In genomic region chr4:88735554-88735953, GRCh38 we compare ENCODE assay signal across 29 cellular contexts. TPM values are rescaled to one million over a fixed set of nuclear protein-coding genes. Genes with fewer than 3 reads are reported as not detected.
DNase-seq lines count a peak whose midpoint lies in the region; ATAC-seq and TF ChIP-seq lines count a peak whose summit lies in the region.
"Had no signal": no experiment of that assay in that cellular context is flagged by ENCODE, and none has a peak within 500 bp of the region (broad histone marks: within the 10 kb centered on the region; RNA-seq: fewer than 3 reads in every experiment).

No MANE protein-coding gene starts in this region.

- H3K27ac ChIP-seq in right atrium auricular region (peak overlapping the region in 1 of 2 donors; percentile 30), aorta (ENCODE audit: low read depth in 1 of 2, low read length in 2 of 2) (no peak overlapping the region)
- no peak overlapping the region for H3K27ac ChIP-seq in naive thymus-derived CD4-positive, alpha-beta T cell (ENCODE audit: low read depth, low read length)

- H3K27me3 Mint-ChIP-seq in naive thymus-derived CD4-positive, alpha-beta T cell = no peaks in the 10 kb centered on the region
- H3K27me3 Mint-ChIP-seq: activated CD8-positive, alpha-beta T cell treated with anti-CD3 and anti-CD28 coated beads for 36 hours; central memory CD8-positive, alpha-beta T cell; progenitor cell of endocrine pancreas had no signal

- H3K27me3 ChIP-seq in right atrium auricular region (no peaks in the 10 kb centered on the region), aorta (ENCODE audit: control insufficient read depth in 1 of 2, insufficient read depth in 2 of 2, low read length in 1 of 2) (no peaks in the 10 kb centered on the region)
- no peaks in the 10 kb centered on the region for H3K27me3 ChIP-seq in naive thymus-derived CD4-positive, alpha-beta T cell (ENCODE audit: control insufficient read depth in 2 of 2, insufficient read depth in 2 of 2, low read length in 2 of 2)
- H3K27me3 ChIP-seq: transverse colon had no signal

- CTCF ChIA-PET in naive thymus-derived CD4-positive, alpha-beta T cell (lab: Charles Lee) = no interaction called here

- no peak overlapping the region for H3K4me3 ChIP-seq in right atrium auricular region
- no peak overlapping the region for H3K4me3 ChIP-seq in naive thymus-derived CD4-positive, alpha-beta T cell (ENCODE audit: low read length)
- no peak overlapping the region for H3K4me3 ChIP-seq in aorta (ENCODE audit: low read length in 2 of 2)
- H3K4me3 ChIP-seq: GM12878, transverse colon had no signal

- no peak for DNase-seq in Right ventricle myocardium inferior (ENCODE audit: missing footprints)
- DNase-seq in right atrium auricular region (ENCODE audit: low spot score) = no peak
- DNase-seq in fibroblast of peridontal ligament (ENCODE audit: extremely low read depth) = peak; percentile 38
- no peak for DNase-seq in naive thymus-derived CD4-positive, alpha-beta T cell
- DNase-seq in aorta = no peak
- DNase-seq in SW 1271 (lab: John Stamatoyannopoulos, UW) = no peak
- DNase-seq in A172 (ENCODE audit: low spot score) = no peak
- DNase-seq: 8988T; activated CD4-positive, CD25-positive, alpha-beta regulatory T cell treated with anti-CD3 and anti-CD28 coated beads, Interleukin-2, amount 50 U/mL, for 72 hours; activated CD8-positive, alpha-beta T cell treated with anti-CD3 and anti-CD28 coated beads for 36 hours; activated gamma-delta T cell treated with Interleukin-2 at 50 U/mL for 16 hours; activated T-cell treated with anti-CD3 and anti-CD28 coated beads for 4 hours; DMS79; effector CD4-positive, alpha-beta T cell; erythroblast; Kasumi-1; midbrain; NCI-H187; NCI-H345; NCI-H774; stimulated activated CD4-positive, alpha-beta T cell treated with anti-CD3 and anti-CD28 coated beads, Interleukin-2, amount 100 ng/mL, for 48 hours; stimulated activated naive CD8-positive, alpha-beta T cell treated with anti-CD3 and anti-CD28 coated beads, Interleukin-15, Interleukin-2, amounts not matched to agents 100 U/mL and 50 U/mL, for 24 hours; transverse colon had no signal

- TF ChIP-seq CTCF in right atrium auricular region (IDR thresholded peaks at IDR 0.05) = no peak

- H3K4me1 Mint-ChIP-seq in naive thymus-derived CD4-positive, alpha-beta T cell = peaks cover 9 to 42% (median 37%) of the 10 kb centered on the region in 7 donors

- H3K4me3 Mint-ChIP-seq in naive thymus-derived CD4-positive, alpha-beta T cell = no peak overlapping the region
- H3K4me3 Mint-ChIP-seq: activated CD8-positive, alpha-beta T cell treated with anti-CD3 and anti-CD28 coated beads for 36 hours; B cell; central memory CD8-positive, alpha-beta T cell; nephron had no signal

- peak overlapping the region in 5 of 9 donors; percentile 9 to 69 (median 54) for H3K27ac Mint-ChIP-seq in naive thymus-derived CD4-positive, alpha-beta T cell
- H3K27ac Mint-ChIP-seq: activated CD8-positive, alpha-beta T cell treated with anti-CD3 and anti-CD28 coated beads for 36 hours; B cell; progenitor cell of endocrine pancreas had no signal

- H3K36me3 Mint-ChIP-seq in naive thymus-derived CD4-positive, alpha-beta T cell = peaks cover 0 to 49% (median 8%) of the 10 kb centered on the region in 5 donors

- 4 to 5% methylated on average over 1 of the region's 1 CpG for WGBS in aorta, 2 donors

- ATAC-seq in Right ventricle myocardium inferior (peak; percentile 82), aorta (ENCODE audit: low FRiP score) (peak; percentile 49), GM18519 (IDR thresholded peaks at IDR 0.05; ENCODE audit: low FRiP score, unreplicated experiment) (no peak)
- ATAC-seq in naive thymus-derived CD4-positive, alpha-beta T cell = no peak
- ATAC-seq: activated CD8-positive, alpha-beta T cell treated with anti-CD3 and anti-CD28 coated beads for 36 hours; GM12878; stimulated activated naive CD8-positive, alpha-beta T cell treated with anti-CD3 and anti-CD28 coated beads, Interleukin-15, Interleukin-2, amounts not matched to agents 100 U/mL and 50 U/mL, for 24 hours had no signal

- POLR2A ChIA-PET in naive thymus-derived CD4-positive, alpha-beta T cell (lab: Charles Lee) = no interaction called here

- H3K36me3 ChIP-seq in right atrium auricular region = peaks cover 18% of the 10 kb centered on the region
- H3K36me3 ChIP-seq in naive thymus-derived CD4-positive, alpha-beta T cell (ENCODE audit: control insufficient read depth in 2 of 3, insufficient read depth in 3 of 3, low read length in 3 of 3) = peaks cover 0 to 14% (median 0%) of the 10 kb centered on the region in 3 experiments
- H3K36me3 ChIP-seq in aorta (ENCODE audit: control insufficient read depth in 1 of 2, insufficient read depth in 2 of 2, low read length in 1 of 2) = peaks cover 0 to 3% of the 10 kb centered on the region in 2 donors

- intact Hi-C loops in Right ventricle myocardium inferior (cut with DNase I) (no loop called here), aorta (cut with DNase I) (no loop called here)
- intact Hi-C loops in naive thymus-derived CD4-positive, alpha-beta T cell (cut with micrococcal nuclease) = loop anchor here in 1 of 2 donors (5.0 kb wide), 1 partner anchor 38 kb away; the partner anchor contains the start of gene NAP1L5

- H3K9me3 Mint-ChIP-seq in naive thymus-derived CD4-positive, alpha-beta T cell = no peaks in the 10 kb centered on the region
- H3K9me3 Mint-ChIP-seq: activated CD8-positive, alpha-beta T cell treated with anti-CD3 and anti-CD28 coated beads for 36 hours; central memory CD8-positive, alpha-beta T cell; nephron had no signal

- H3K9me3 ChIP-seq in right atrium auricular region (no peaks in the 10 kb centered on the region), aorta (ENCODE audit: control insufficient read depth, low read length) (no peaks in the 10 kb centered on the region)
- H3K9me3 ChIP-seq in naive thymus-derived CD4-positive, alpha-beta T cell (ENCODE audit: control insufficient read depth in 2 of 3, low read length in 3 of 3) = no peaks in the 10 kb centered on the region
- H3K9me3 ChIP-seq: transverse colon had no signal

- H3K4me1 ChIP-seq in right atrium auricular region (peaks cover 0 to 32% of the 10 kb centered on the region in 2 donors), aorta (ENCODE audit: control insufficient read depth in 1 of 2, insufficient read depth in 2 of 2, low read length in 2 of 2) (peaks cover 0 to 8% of the 10 kb centered on the region in 2 donors)
- H3K4me1 ChIP-seq in naive thymus-derived CD4-positive, alpha-beta T cell (ENCODE audit: control insufficient read depth in 2 of 2, insufficient read depth in 2 of 2, low read length in 2 of 2) = peaks cover 0 to 19% of the 10 kb centered on the region in 2 donors

RNA-seq across cellular contexts. Expression of gene NAP1L5, which starts 37.9 kb away (rescaled TPM):
- total RNA-seq in Right ventricle myocardium inferior = 2.4 TPM
- 1 to 10 TPM; 5.2 to 6.6 TPM for total RNA-seq in right atrium auricular region
- 10 to 100 TPM in 1 of 5 experiments, 1 to 10 TPM in 4; 1.4 to 11.7 (median 4.5) TPM for total RNA-seq in naive thymus-derived CD4-positive, alpha-beta T cell
- polyA plus RNA-seq in naive thymus-derived CD4-positive, alpha-beta T cell = 1 to 10 TPM; 1.5 to 3.0 TPM
- total RNA-seq in aorta = 10 to 100 TPM in 1 of 2 donors, 1 to 10 TPM in 1; 9.5 to 11.2 TPM
- 10 to 100 TPM in 1 of 2 donors, 1 to 10 TPM in 1; 9.4 to 13.0 TPM for polyA plus RNA-seq in aorta
- total RNA-seq in A172 (2014; rRNA removed; shearing (Covaris generic)) = 5.4 and 6.2 TPM in 2 replicates

Comparison
In these comparisons a context has a peak if more than half of its experiments do, and no peak if none do; other contexts are left out.
1. ATAC-seq: peak in Right ventricle myocardium inferior (single experiment) and aorta (single experiment); none in naive thymus-derived CD4-positive, alpha-beta T cell (single experiment) and GM18519 (single experiment).